In the genomic region with DNA sequence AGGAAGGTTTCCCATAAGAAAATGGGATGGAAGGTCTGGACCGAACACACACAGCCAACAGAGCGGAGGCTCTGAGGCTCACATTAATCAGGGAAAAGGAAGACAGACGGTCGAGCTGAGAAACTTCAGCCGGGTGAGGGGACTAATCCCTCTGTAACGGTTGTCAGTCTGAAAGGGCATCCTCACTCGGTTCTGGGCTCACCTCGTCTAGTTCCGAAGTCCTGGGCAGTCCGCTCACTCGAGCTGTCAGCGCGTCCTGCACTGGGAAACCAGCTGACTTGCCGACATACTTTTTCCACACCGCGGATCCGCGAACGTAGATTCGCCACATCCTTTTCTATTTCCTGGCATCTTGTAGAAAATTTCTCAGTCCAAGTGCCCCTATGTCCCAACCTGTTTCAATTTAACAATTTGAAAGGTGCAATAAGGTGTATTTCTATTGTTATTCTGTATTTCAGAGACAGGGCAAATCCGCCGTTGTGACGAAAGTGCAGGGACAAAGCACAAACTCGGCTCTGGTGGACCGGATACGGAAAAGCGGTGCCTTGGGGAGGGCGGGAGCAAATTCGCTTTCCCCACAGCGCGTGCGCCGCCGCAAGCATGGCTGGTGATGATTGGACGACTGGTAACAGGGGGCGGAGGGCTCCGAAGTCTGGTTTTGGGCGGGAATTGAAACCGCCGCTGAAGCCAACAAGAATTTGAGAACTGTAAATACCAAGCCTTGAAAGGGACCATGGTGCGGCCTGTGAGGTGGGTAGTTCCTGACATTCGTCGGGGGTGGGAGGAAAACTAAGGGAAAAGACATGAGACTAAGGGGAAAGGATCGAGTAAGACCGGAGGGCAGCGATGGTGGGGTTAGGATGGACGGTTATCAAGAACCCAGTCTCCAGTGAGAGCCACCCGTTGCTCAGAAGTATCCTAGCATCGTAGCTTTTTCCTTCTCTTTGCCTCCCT, we compare ENCODE assay signal across 8 cellular contexts. TPM values are rescaled to one million over a fixed set of nuclear protein-coding genes. Genes with fewer than 3 reads are reported as not detected.
DNase-seq lines count a peak whose midpoint lies in the region; TF ChIP-seq lines count a peak whose summit lies in the region.

A gene with protein sequence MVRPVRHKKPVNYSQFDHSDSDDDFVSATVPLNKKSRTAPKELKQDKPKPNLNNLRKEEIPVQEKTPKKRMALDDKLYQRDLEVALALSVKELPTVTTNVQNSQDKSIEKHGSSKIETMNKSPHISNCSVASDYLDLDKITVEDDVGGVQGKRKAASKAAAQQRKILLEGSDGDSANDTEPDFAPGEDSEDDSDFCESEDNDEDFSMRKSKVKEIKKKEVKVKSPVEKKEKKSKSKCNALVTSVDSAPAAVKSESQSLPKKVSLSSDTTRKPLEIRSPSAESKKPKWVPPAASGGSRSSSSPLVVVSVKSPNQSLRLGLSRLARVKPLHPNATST (plus strand): TSS at position 684 of the 954 bp plus-strand sequence. CDS start 50 bp downstream, at position 734.

- H3T11ph ChIP-seq in H9 (ENCODE audit: low read length), result peak within 1 kb of the TSS; percentile 81

- H3K79me1 ChIP-seq in H9 (ENCODE audit: insufficient read depth, low read depth, low read length, poor library complexity, severe bottlenecking), result peaks cover 3% of the 10 kb centered on the region

- H4K91ac ChIP-seq in H9 (ENCODE audit: insufficient read length, low read depth, low read length), result no peak within 1 kb of the TSS

- H2BK12ac ChIP-seq in H9 (ENCODE audit: insufficient read length, low read depth, low read length), result no peak within 1 kb of the TSS

- peak within 1 kb of the TSS; percentile 46 for H3K27ac ChIP-seq in H9 (ENCODE audit: insufficient read length, low read depth, low read length)

- H3K9me3 ChIP-seq in H9 (ENCODE audit: control insufficient read depth, low read depth, low read length) (no peaks in the 10 kb centered on the region), MG63 (no peaks in the 10 kb centered on the region)

- H2BK5ac ChIP-seq in H9 (ENCODE audit: insufficient read length, low read length), result peak within 1 kb of the TSS; percentile 85

- peak within 1 kb of the TSS; percentile 99 to 100 (median 99) for H3K27ac Mint-ChIP-seq in H9
- peak within 1 kb of the TSS; percentile 98 to 99 (median 99) for H3K27ac Mint-ChIP-seq in nephron
- H3K27ac Mint-ChIP-seq in stimulated activated naive CD8-positive, alpha-beta T cell treated with anti-CD3 and anti-CD28 coated beads, Interleukin-15, Interleukin-2, amounts not matched to agents 100 ng/mL and 50 ng/mL, for 24 hours, result peak within 1 kb of the TSS; percentile 99

- no peak within 1 kb of the TSS for H2BK20ac ChIP-seq in H9 (ENCODE audit: low read depth, low read length, poor library complexity, severe bottlenecking)

- peak within 1 kb of the TSS; percentile 86 for H3K4me2 ChIP-seq in H9 (ENCODE audit: insufficient read depth, insufficient read length, low read length)

- peak within 1 kb of the TSS; percentile 92; the same call in 1 of the 2 replicates for H3K14ac ChIP-seq in H9 (ENCODE audit: insufficient read depth, low read length)

- H3K9ac ChIP-seq in H9 (ENCODE audit: extremely low read depth, insufficient read length, low read length), result peak within 1 kb of the TSS; percentile 99

- H3K79me2 ChIP-seq in H9 (ENCODE audit: insufficient read depth, low read length), result peaks cover 8% of the 10 kb centered on the region; the same call in 1 of the 2 replicates

- peak within 1 kb of the TSS; percentile 91 for H3K4me3 ChIP-seq in MG63
- H3K4me3 ChIP-seq in fibroblast of the aortic adventitia (ENCODE audit: low read depth, low read length), result peak within 1 kb of the TSS; percentile 98

- WGBS in H9 (ENCODE audit: extremely low coverage, insufficient read length, low lambda C conversion rate), result no CpG with 5 or more reads among the region's 49 CpGs

- peaks cover 0 to 12% (median 9%) of the 10 kb centered on the region in 3 experiments; a peak in 6 of 7 replicates for H3K36me3 Mint-ChIP-seq in H9 (ENCODE audit: insufficient read depth in 1 of 3, low read depth in 3 of 3)
- H3K36me3 Mint-ChIP-seq in nephron (ENCODE audit: low read depth), result peaks cover 5% of the 10 kb centered on the region
- H3K36me3 Mint-ChIP-seq in stimulated activated naive CD8-positive, alpha-beta T cell treated with anti-CD3 and anti-CD28 coated beads, Interleukin-15, Interleukin-2, amounts not matched to agents 100 ng/mL and 50 ng/mL, for 24 hours (ENCODE audit: low read depth), result peaks cover 6% of the 10 kb centered on the region

- H2BK120ac ChIP-seq in H9 (ENCODE audit: low read depth, low read length, poor library complexity, severe bottlenecking), result no peak within 1 kb of the TSS

- H4K5ac ChIP-seq in H9 (ENCODE audit: insufficient read length, low read depth, low read length), result peak within 1 kb of the TSS; percentile 90

- peak within 1 kb of the TSS; percentile 28 for H3K56ac ChIP-seq in H9 (ENCODE audit: insufficient read length, low read depth, low read length)

- H3K27me3 ChIP-seq in H9 (ENCODE audit: insufficient read depth, low read length) (no peaks in the 10 kb centered on the region), MG63 (no peaks in the 10 kb centered on the region)

- H3K4ac ChIP-seq in H9 (ENCODE audit: low read depth, low read length), result no peak within 1 kb of the TSS; the same call in 1 of the 2 replicates

- peak within 1 kb of the TSS; percentile 89 for H2AFZ ChIP-seq in H9 (ENCODE audit: low read length)

- H3K27me3 Mint-ChIP-seq in H9 (ENCODE audit: low read depth) (no peaks in the 10 kb centered on the region), nephron (ENCODE audit: low read depth) (no peaks in the 10 kb centered on the region)
- H3K27me3 Mint-ChIP-seq in stimulated activated naive CD8-positive, alpha-beta T cell treated with anti-CD3 and anti-CD28 coated beads, Interleukin-15, Interleukin-2, amounts not matched to agents 100 ng/mL and 50 ng/mL, for 24 hours, result no peaks in the 10 kb centered on the region

- H3K23me2 ChIP-seq in H9 (ENCODE audit: insufficient read length, low read depth, low read length, poor library complexity, severe bottlenecking), result no peaks in the 10 kb centered on the region

- H4K20me1 ChIP-seq in H9 (ENCODE audit: control insufficient read depth, insufficient read depth, insufficient read length), result no peaks in the 10 kb centered on the region

- H3K4me1 Mint-ChIP-seq in H9 (peaks cover 14 to 15% of the 10 kb centered on the region in 2 experiments), nephron (peaks cover 26% of the 10 kb centered on the region)
- peaks cover 38% of the 10 kb centered on the region for H3K4me1 Mint-ChIP-seq in stimulated activated naive CD8-positive, alpha-beta T cell treated with anti-CD3 and anti-CD28 coated beads, Interleukin-15, Interleukin-2, amounts not matched to agents 100 ng/mL and 50 ng/mL, for 24 hours (ENCODE audit: low read depth)

- peak within 1 kb of the TSS; percentile 95 to 97 for H3K4me3 Mint-ChIP-seq in H9
- peak within 1 kb of the TSS; percentile 97 to 100 (median 99) for H3K4me3 Mint-ChIP-seq in nephron
- H3K4me3 Mint-ChIP-seq in stimulated activated naive CD8-positive, alpha-beta T cell treated with anti-CD3 and anti-CD28 coated beads, Interleukin-15, Interleukin-2, amounts not matched to agents 100 ng/mL and 50 ng/mL, for 24 hours, result peak within 1 kb of the TSS; percentile 97

- no peak within 1 kb of the TSS for H3K23ac ChIP-seq in H9 (ENCODE audit: insufficient read length, low read depth, low read length)

- peaks cover 18% of the 10 kb centered on the region for H3K36me3 ChIP-seq in MG63

- no peaks in the 10 kb centered on the region for H3K9me3 Mint-ChIP-seq in H9
- no peaks in the 10 kb centered on the region for H3K9me3 Mint-ChIP-seq in nephron
- H3K9me3 Mint-ChIP-seq in stimulated activated naive CD8-positive, alpha-beta T cell treated with anti-CD3 and anti-CD28 coated beads, Interleukin-15, Interleukin-2, amounts not matched to agents 100 ng/mL and 50 ng/mL, for 24 hours, result no peaks in the 10 kb centered on the region

- H4K8ac ChIP-seq in H9 (replicated peaks; ENCODE audit: insufficient read length, low read depth, low read length), result no peak within 1 kb of the TSS

- DNase-seq in ELF-1 (ENCODE audit: low read depth, low spot score) (peak; percentile 99), H9 (peak; percentile 99), MG63 (peak; percentile 95), SHP77 treated with DMSO at 0.1 percent for 48 hours (lab: John Stamatoyannopoulos, UW) (peak; percentile 62), fibroblast of the aortic adventitia (ENCODE audit: low read depth) (peak; percentile 98)
- peak; percentile 98 for DNase-seq in activated effector memory CD4-positive, alpha-beta T cell treated with anti-CD3 and anti-CD28 coated beads, Interleukin-2, amount 50 U/mL, for 16 hours

- TF ChIP-seq CTCF in H9 (conservative IDR thresholded peaks at IDR 0.05) (no peak), fibroblast of the aortic adventitia (IDR thresholded peaks at IDR 0.05; ENCODE audit: insufficient read depth, low read length) (no peak), nephron (IDR thresholded peaks at IDR 0.05; ENCODE audit: unreplicated experiment in 3 of 3) (no peak)

- no peak within 1 kb of the TSS for H2AK5ac ChIP-seq in H9 (ENCODE audit: insufficient read length, low read length)

- 0 out of 2 replicates have a peak, but pooled peaks cover 5% of the 10 kb centered on the region for H3K4me1 ChIP-seq in H9 (ENCODE audit: insufficient read depth, low read length)

- H3K18ac ChIP-seq in H9 (ENCODE audit: insufficient read length, low read depth, low read length), result peak within 1 kb of the TSS; percentile 83

- no peak within 1 kb of the TSS for H2BK15ac ChIP-seq in H9 (ENCODE audit: low read depth, low read length)

RNA-seq across cellular contexts. Expression of the gene that starts here (rescaled TPM):
- 55.4 and 59.4 TPM in 2 replicates for total RNA-seq in H9 (2021)
- total RNA-seq in MG63 (2014; rRNA removed; shearing (Covaris generic); ENCODE audit: low replicate concordance), result 33.4 and 44.3 TPM in 2 replicates
- total RNA-seq in fibroblast of the aortic adventitia (ENCODE audit: low replicate concordance), result 2.9 and 35.2 TPM in 2 replicates

Comparison
In these comparisons a context has a peak if more than half of its experiments do, and no peak if none do; other contexts are left out.
1. Peak in every context shown above with its lines: DNase-seq, H3K4me3 ChIP-seq and H3K27ac ChIP-seq.